21 cellular contexts compared by ENCODE assay signal in the genomic region with DNA sequence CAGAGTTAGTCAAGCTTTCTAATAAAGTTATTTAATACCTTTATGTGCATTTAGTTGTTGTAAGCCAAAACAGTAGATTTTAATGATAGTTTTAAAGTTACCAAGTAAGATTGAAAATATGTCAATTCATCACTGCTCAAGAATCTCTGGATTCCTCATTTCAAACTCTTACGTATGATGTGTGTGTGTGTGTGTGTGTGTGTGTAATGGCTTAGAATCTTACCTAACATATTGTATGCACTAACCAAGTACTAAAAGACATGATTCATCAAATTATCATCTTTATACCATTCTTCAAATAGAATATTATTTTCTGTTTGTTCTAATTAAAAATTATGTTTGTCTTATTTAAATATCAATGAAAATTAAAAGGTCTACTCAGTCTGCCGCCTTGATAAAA. TPM values are rescaled to one million over a fixed set of nuclear protein-coding genes. Genes with fewer than 3 reads are reported as not detected.
DNase-seq lines count a peak whose midpoint lies in the region; ATAC-seq and TF ChIP-seq lines count a peak whose summit lies in the region.
"Had no signal": no experiment of that assay in that cellular context is flagged by ENCODE, and none has a peak within 500 bp of the region (broad histone marks: within the 10 kb centered on the region; RNA-seq: fewer than 3 reads in every experiment).

No MANE protein-coding gene starts in this region.

- CTCF ChIA-PET in RWPE1 (lab: Yijun Ruan, JAX) = no interaction called here

- H3K9ac ChIP-seq in GM23248 = no peak overlapping the region

- H3K27ac ChIP-seq in GM23248 (no peak overlapping the region), RWPE1 (no peak overlapping the region)
- H3K27ac ChIP-seq: heart right ventricle had no signal

- no peaks in the 10 kb centered on the region for H3K4me1 ChIP-seq in GM23248 (ENCODE audit: insufficient read depth)
- H3K4me1 ChIP-seq: BE2C had no signal

- no peaks in the 10 kb centered on the region for H4K20me1 ChIP-seq in GM23248 (ENCODE audit: insufficient read depth)

- no peaks in the 10 kb centered on the region for H3K27me3 ChIP-seq in GM23248 (replicated peaks; ENCODE audit: insufficient read depth)
- H3K27me3 ChIP-seq: heart right ventricle had no signal

- WGBS in GM23248 (ENCODE audit: low coverage in 1 of 2, low lambda C conversion rate in 2 of 2, missing lambda C conversion rate in 2 of 2), 2 experiments = 63 to 72% methylated on average over 2 of the region's 2 CpGs

- peak; percentile 17 for DNase-seq in GM23248
- DNase-seq in RWPE1 (ENCODE audit: low spot score) = peak; percentile 17
- DNase-seq in fibroblast of peridontal ligament (ENCODE audit: extremely low read depth) = peak; percentile 42
- peak; percentile 57 for DNase-seq in skeletal muscle cell (ENCODE audit: low read depth)
- DNase-seq in NCI-H2107 (lab: John Stamatoyannopoulos, UW) = no peak
- DNase-seq: activated B cell treated with CpG ODN at 0.5 μM for 24 hours; activated CD8-positive, alpha-beta T cell treated with anti-CD3 and anti-CD28 coated beads for 36 hours; amniotic stem cell; BE2C; Calu3; central memory CD4-positive, alpha-beta T cell; heart right ventricle; NCI-H1092 treated with DMSO at 0.1 percent for 48 hours; NCI-H2029; NCI-H510A; NK-92 treated with Interleukin-12 subunit alpha and Interleukin-12 subunit beta, amount 100 ng/mL, for 24 hours; occipital lobe; stimulated activated CD4-positive, alpha-beta T cell treated with anti-CD3 and anti-CD28 coated beads, Interleukin-15, amount 100 ng/mL, for 24 hours; T-helper 9 cell had no signal

- no peak overlapping the region for H3K4me3 ChIP-seq in GM23248
- no peak overlapping the region for H3K4me3 ChIP-seq in skeletal muscle cell (ENCODE audit: low read depth, low read length)
- H3K4me3 ChIP-seq: heart right ventricle had no signal

- H3K36me3 ChIP-seq in GM23248 (ENCODE audit: low read depth) = no peaks in the 10 kb centered on the region
- H3K36me3 ChIP-seq: BE2C had no signal

- POLR2A ChIA-PET in RWPE1 (lab: Yijun Ruan, JAX; ENCODE audit: low non-redundant PET) = no interaction called here

- in situ Hi-C loops in GM23248 (cut with MboI) = no loop called here

- H3K79me2 ChIP-seq in GM23248 (ENCODE audit: insufficient read depth) = no peaks in the 10 kb centered on the region

- H3K4me2 ChIP-seq in GM23248 (ENCODE audit: unreplicated experiment) = no peak overlapping the region

- H3F3A ChIP-seq in GM23248 (ENCODE audit: insufficient read depth) = no peaks in the 10 kb centered on the region

- no peak for TF ChIP-seq CTCF in RWPE1 (conservative IDR thresholded peaks at IDR 0.05; ENCODE audit: low read depth)

- H3K9me3 ChIP-seq in GM23248 (ENCODE audit: low read depth) = no peaks in the 10 kb centered on the region
- H3K9me3 ChIP-seq: BE2C had no signal

- TF ChIP-seq POLR2A in GM18505 (IDR thresholded peaks at IDR 0.05; ENCODE audit: borderline replicate concordance, extremely low read depth, insufficient read depth, insufficient read length) = no peak

- ATAC-seq in GM18505 (IDR thresholded peaks at IDR 0.05; ENCODE audit: unreplicated experiment) = no peak
- no peak for ATAC-seq in HG03432 (IDR thresholded peaks at IDR 0.05; ENCODE audit: unreplicated experiment)
- ATAC-seq: activated CD8-positive, alpha-beta T cell treated with anti-CD3 and anti-CD28 coated beads for 36 hours; heart right ventricle had no signal

- no peaks in the 10 kb centered on the region for H3K9me2 ChIP-seq in GM23248 (ENCODE audit: insufficient read depth)

- H2AFZ ChIP-seq in GM23248 = no peak overlapping the region

RNA-seq across cellular contexts. Expression of gene ZNF337, which starts 41.5 kb away (rescaled TPM):
- 6.4 and 9.1 TPM in 2 replicates for total RNA-seq in GM23248 (2014; rRNA removed; shearing (Covaris generic))
- 4.0 and 4.7 TPM in 2 replicates for polyA plus RNA-seq in GM23248 (2016; fragmentation: Nextera tagmentation; extraction: Ambion mirVana)
